ENCODE assay signal across 20 cellular contexts in the genomic region with DNA sequence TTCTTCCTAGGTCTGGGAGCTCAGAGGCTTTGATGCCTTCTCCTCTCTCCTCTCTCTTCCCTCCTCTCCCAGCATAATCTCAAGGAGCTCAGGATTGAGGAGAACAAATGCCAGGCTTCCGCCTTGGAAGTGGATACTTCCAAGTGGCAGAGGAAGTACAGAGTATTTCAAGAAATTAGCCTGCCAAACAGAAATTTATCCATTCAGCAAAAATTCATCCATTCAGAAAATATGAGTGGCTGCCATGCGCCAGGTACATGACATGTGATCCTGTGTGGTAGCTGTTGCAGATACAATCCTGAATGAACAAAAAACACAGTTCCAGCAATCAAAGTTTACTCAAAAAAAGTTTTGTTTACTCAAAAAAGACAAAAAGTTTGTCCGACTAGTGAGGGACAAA. TPM values are rescaled to one million over a fixed set of nuclear protein-coding genes. Genes with fewer than 3 reads are reported as not detected.
"Had no signal": no experiment of that assay in that cellular context is flagged by ENCODE, and none has a peak within 500 bp of the region (broad histone marks: within the 10 kb centered on the region; RNA-seq: fewer than 3 reads in every experiment).

No MANE protein-coding gene starts in this region.

- H3K4me3 Mint-ChIP-seq: activated CD8-positive, alpha-beta T cell treated with anti-CD3 and anti-CD28 coated beads for 36 hours; activated naive CD4-positive, alpha-beta T cell treated with anti-CD3 and anti-CD28 coated beads, Interleukin-2, amount 50 U/mL, for 24 hours; activated T-cell treated with anti-CD3 and anti-CD28 coated beads, Interleukin-2, amount 50 U/mL, for 4 hours; memory B cell had no signal

- FAIRE-seq: colon, urothelium cell line had no signal

- ATAC-seq: activated CD8-positive, alpha-beta T cell treated with anti-CD3 and anti-CD28 coated beads for 36 hours; activated T-cell treated with anti-CD3 and anti-CD28 coated beads, Interleukin-2, amount 50 U/mL, for 4 hours; foreskin keratinocyte; naive thymus-derived CD8-positive, alpha-beta T cell had no signal

- H3K9me3 Mint-ChIP-seq: activated CD8-positive, alpha-beta T cell treated with anti-CD3 and anti-CD28 coated beads for 36 hours; activated naive CD4-positive, alpha-beta T cell treated with anti-CD3 and anti-CD28 coated beads, Interleukin-2, amount 50 U/mL, for 24 hours; activated T-cell treated with anti-CD3 and anti-CD28 coated beads, Interleukin-2, amount 50 U/mL, for 4 hours; memory B cell; naive thymus-derived CD8-positive, alpha-beta T cell had no signal

- H3K9me3 ChIP-seq: neutrophil, spleen, tibial artery had no signal

- H3K4me1 ChIP-seq: foreskin keratinocyte had no signal

- H3K36me3 ChIP-seq: neutrophil, spleen, tibial artery had no signal

- H3K36me3 Mint-ChIP-seq: memory B cell had no signal

- H3K27me3 ChIP-seq: foreskin keratinocyte, hepatocyte, neutrophil, spleen had no signal

- H3K79me2 ChIP-seq: hepatocyte had no signal

- H3K27ac Mint-ChIP-seq: activated CD8-positive, alpha-beta T cell treated with anti-CD3 and anti-CD28 coated beads for 36 hours; activated naive CD4-positive, alpha-beta T cell treated with anti-CD3 and anti-CD28 coated beads, Interleukin-2, amount 50 U/mL, for 24 hours; memory B cell; naive thymus-derived CD8-positive, alpha-beta T cell had no signal

- H3K4me3 ChIP-seq: hepatocyte had no signal

- H3K27me3 Mint-ChIP-seq: activated CD8-positive, alpha-beta T cell treated with anti-CD3 and anti-CD28 coated beads for 36 hours had no signal

- DNase-seq: activated CD8-positive, alpha-beta T cell treated with anti-CD3 and anti-CD28 coated beads for 36 hours; activated gamma-delta T cell; activated T-cell treated with anti-CD3 and anti-CD28 coated beads, Interleukin-2, amount 50 U/mL, for 4 hours; amniotic stem cell; foreskin keratinocyte; naive thymus-derived CD8-positive, alpha-beta T cell; posterior cingulate gyrus; spleen; stimulated activated CD8-positive, alpha-beta memory T cell treated with anti-CD3 and anti-CD28 coated beads, Interleukin-4, amount 100 ng/mL, for 48 hours; stimulated activated naive CD4-positive, alpha-beta T cell treated with Interleukin-2 at 50 U/mL for 16 hours; T-helper 1 cell; tibial artery had no signal

- H3K27ac ChIP-seq: foreskin keratinocyte, hepatocyte, neutrophil, spleen, tibial artery had no signal

RNA-seq across cellular contexts. Expression of gene ELOVL3, which starts 55.5 kb away (rescaled TPM):
- total RNA-seq: activated CD8-positive, alpha-beta T cell treated with anti-CD3 and anti-CD28 coated beads for 36 hours; activated T-cell treated with anti-CD3 and anti-CD28 coated beads, Interleukin-2, amount 50 U/mL, for 4 hours; cardiac septum; hepatocyte; naive thymus-derived CD8-positive, alpha-beta T cell had no signal
- polyA plus RNA-seq: hepatocyte; liver; naive thymus-derived CD8-positive, alpha-beta T cell had no signal
